28 cellular contexts compared by ENCODE assay signal in genomic region chr5:38670066-38670465, GRCh38.
"Had no signal": no experiment of that assay in that cellular context is flagged by ENCODE, and none has a peak within 500 bp of the region (broad histone marks: within the 10 kb centered on the region; RNA-seq: fewer than 3 reads in every experiment).

No MANE protein-coding gene starts in this region.

- H3K4me3 ChIP-seq: adrenal gland had no signal

- DNase-seq: activated B cell treated with CpG ODN at 0.5 μM for 24 hours; activated CD4-positive, alpha-beta memory T cell treated with anti-CD3 and anti-CD28 coated beads for 36 hours; activated CD4-positive, alpha-beta T cell treated with anti-CD3 and anti-CD28 coated beads for 48 hours; activated CD8-positive, alpha-beta memory T cell treated with anti-CD3 and anti-CD28 coated beads, Interleukin-2, amount 10 ng/mL, durations not matched to agents 7 days and 5 days; activated CD8-positive, alpha-beta memory T cell treated with anti-CD3 and anti-CD28 coated beads, Interleukin-2, amount 50 U/mL, for 4 hours; activated CD8-positive, alpha-beta T cell treated with anti-CD3 and anti-CD28 coated beads, Interleukin-2, amount 10 ng/mL, durations not matched to agents 7 days and 5 days; activated effector memory CD4-positive, alpha-beta T cell treated with anti-CD3 and anti-CD28 coated beads, Interleukin-2, amount 50 U/mL, for 16 hours; activated naive CD4-positive, alpha-beta T cell treated with anti-CD3 and anti-CD28 coated beads for 36 hours; activated naive CD8-positive, alpha-beta T cell treated with anti-CD3 and anti-CD28 coated beads for 36 hours; activated naive CD8-positive, alpha-beta T cell treated with anti-CD3 and anti-CD28 coated beads, Interleukin-2, amount 50 U/mL, for 24 hours; activated T-cell treated with anti-CD3 and anti-CD28 coated beads, Interleukin-2, amount 50 U/mL, for 1 hour; activated T-cell treated with anti-CD3 and anti-CD28 coated beads, Interleukin-2, amount 50 U/mL, for 48 hours; adrenal gland; brain microvascular endothelial cell; cortex of kidney; dermis blood vessel endothelial cell; effector CD8-positive, alpha-beta T cell; foreskin fibroblast; T-helper 1 cell; T-helper 17 cell; T1000; WERI-Rb-1 had no signal

- H3K27ac Mint-ChIP-seq: activated B cell treated with CpG ODN at 0.5 μM for 24 hours; activated CD4-positive, alpha-beta memory T cell treated with anti-CD3 and anti-CD28 coated beads for 36 hours; activated CD8-positive, alpha-beta memory T cell treated with anti-CD3 and anti-CD28 coated beads, Interleukin-2, amount 10 ng/mL, durations not matched to agents 7 days and 5 days; activated CD8-positive, alpha-beta T cell treated with anti-CD3 and anti-CD28 coated beads, Interleukin-2, amount 10 ng/mL, durations not matched to agents 7 days and 5 days; activated naive CD4-positive, alpha-beta T cell treated with anti-CD3 and anti-CD28 coated beads for 36 hours; activated naive CD4-positive, alpha-beta T cell treated with anti-CD3 and anti-CD28 coated beads, Interleukin-2, amount 50 U/mL, for 24 hours; activated naive CD8-positive, alpha-beta T cell treated with anti-CD3 and anti-CD28 coated beads for 36 hours; activated naive CD8-positive, alpha-beta T cell treated with anti-CD3 and anti-CD28 coated beads, Interleukin-2, amount 50 U/mL, for 24 hours; activated T-helper 1 cell treated with anti-CD3 and anti-CD28 coated beads, Interleukin-12 subunit alpha, Interleukin-12 subunit beta, Interleukin-2, Interleukin-4 antibody, amounts not matched to agents 30 ng/mL and 10 ng/mL and 1 ng/mL, durations not matched to agents 14 hours and 24 hours and 36 hours; activated T-helper 2 cell treated with anti-CD3 and anti-CD28 coated beads, Interferon-gamma antibody, Interleukin-2, Interleukin-4, amounts not matched to agents 10 μg/mL and 5 μg/mL and 100 μg/mL, durations not matched to agents 14 hours and 24 hours and 36 hours; T-helper 17 cell; T-helper 2 cell treated with Interferon-gamma antibody and Interleukin-4, amounts not matched to agents 5 μg/mL and 100 μg/mL, for 36 hours had no signal

- H3K27me3 Mint-ChIP-seq: activated B cell treated with CpG ODN at 0.5 μM for 24 hours had no signal

- H3K4me3 Mint-ChIP-seq: activated B cell treated with CpG ODN at 0.5 μM for 24 hours; activated CD4-positive, alpha-beta memory T cell treated with anti-CD3 and anti-CD28 coated beads for 36 hours; activated CD8-positive, alpha-beta memory T cell treated with anti-CD3 and anti-CD28 coated beads, Interleukin-2, amount 10 ng/mL, durations not matched to agents 7 days and 5 days; activated CD8-positive, alpha-beta T cell treated with anti-CD3 and anti-CD28 coated beads, Interleukin-2, amount 10 ng/mL, durations not matched to agents 7 days and 5 days; activated naive CD4-positive, alpha-beta T cell treated with anti-CD3 and anti-CD28 coated beads for 36 hours; activated naive CD4-positive, alpha-beta T cell treated with anti-CD3 and anti-CD28 coated beads, Interleukin-2, amount 50 U/mL, for 24 hours; activated naive CD8-positive, alpha-beta T cell treated with anti-CD3 and anti-CD28 coated beads for 36 hours; activated naive CD8-positive, alpha-beta T cell treated with anti-CD3 and anti-CD28 coated beads, Interleukin-2, amount 50 U/mL, for 24 hours; activated T-helper 1 cell treated with anti-CD3 and anti-CD28 coated beads, Interleukin-12 subunit alpha, Interleukin-12 subunit beta, Interleukin-2, Interleukin-4 antibody, amounts not matched to agents 30 ng/mL and 10 ng/mL and 1 ng/mL, durations not matched to agents 14 hours and 24 hours and 36 hours; T-helper 17 cell; T-helper 2 cell treated with Interferon-gamma antibody and Interleukin-4, amounts not matched to agents 5 μg/mL and 100 μg/mL, for 36 hours had no signal

- H3K4me1 Mint-ChIP-seq: activated B cell treated with CpG ODN at 0.5 μM for 24 hours; activated CD8-positive, alpha-beta memory T cell treated with anti-CD3 and anti-CD28 coated beads, Interleukin-2, amount 10 ng/mL, durations not matched to agents 7 days and 5 days; activated naive CD4-positive, alpha-beta T cell treated with anti-CD3 and anti-CD28 coated beads, Interleukin-2, amount 50 U/mL, for 24 hours; activated naive CD8-positive, alpha-beta T cell treated with anti-CD3 and anti-CD28 coated beads for 36 hours; activated naive CD8-positive, alpha-beta T cell treated with anti-CD3 and anti-CD28 coated beads, Interleukin-2, amount 50 U/mL, for 24 hours; T-helper 17 cell had no signal

- H3K9me3 ChIP-seq: adrenal gland had no signal

- H3K36me3 ChIP-seq: adrenal gland, brain microvascular endothelial cell, WERI-Rb-1 had no signal

- H3K27me3 ChIP-seq: adrenal gland, brain microvascular endothelial cell had no signal

- H3K9me3 Mint-ChIP-seq: activated B cell treated with CpG ODN at 0.5 μM for 24 hours; activated CD4-positive, alpha-beta memory T cell treated with anti-CD3 and anti-CD28 coated beads for 36 hours; activated naive CD4-positive, alpha-beta T cell treated with anti-CD3 and anti-CD28 coated beads for 36 hours; activated naive CD8-positive, alpha-beta T cell treated with anti-CD3 and anti-CD28 coated beads, Interleukin-2, amount 50 U/mL, for 24 hours; activated T-helper 1 cell treated with anti-CD3 and anti-CD28 coated beads, Interleukin-12 subunit alpha, Interleukin-12 subunit beta, Interleukin-2, Interleukin-4 antibody, amounts not matched to agents 30 ng/mL and 10 ng/mL and 1 ng/mL, durations not matched to agents 14 hours and 24 hours and 36 hours; activated T-helper 2 cell treated with anti-CD3 and anti-CD28 coated beads, Interferon-gamma antibody, Interleukin-2, Interleukin-4, amounts not matched to agents 10 μg/mL and 5 μg/mL and 100 μg/mL, durations not matched to agents 14 hours and 24 hours and 36 hours; T-helper 2 cell treated with Interferon-gamma antibody and Interleukin-4, amounts not matched to agents 5 μg/mL and 100 μg/mL, for 36 hours had no signal

- ATAC-seq: activated CD4-positive, CD25-positive, alpha-beta regulatory T cell treated with anti-CD3 and anti-CD28 coated beads, Interleukin-2, amount 50 U/mL, for 24 hours; activated CD8-positive, alpha-beta memory T cell treated with anti-CD3 and anti-CD28 coated beads, Interleukin-2, amount 10 ng/mL, durations not matched to agents 7 days and 5 days; activated CD8-positive, alpha-beta T cell treated with anti-CD3 and anti-CD28 coated beads, Interleukin-2, amount 10 ng/mL, durations not matched to agents 7 days and 5 days; activated naive CD8-positive, alpha-beta T cell treated with anti-CD3 and anti-CD28 coated beads, Interleukin-2, amount 50 U/mL, for 24 hours; esophagus mucosa; T-helper 17 cell had no signal

- H3K36me3 Mint-ChIP-seq: activated CD4-positive, alpha-beta memory T cell treated with anti-CD3 and anti-CD28 coated beads for 36 hours; activated CD8-positive, alpha-beta memory T cell treated with anti-CD3 and anti-CD28 coated beads, Interleukin-2, amount 10 ng/mL, durations not matched to agents 7 days and 5 days; activated naive CD4-positive, alpha-beta T cell treated with anti-CD3 and anti-CD28 coated beads, Interleukin-2, amount 50 U/mL, for 24 hours; activated naive CD8-positive, alpha-beta T cell treated with anti-CD3 and anti-CD28 coated beads for 36 hours had no signal

- H3K27ac ChIP-seq: adrenal gland, brain microvascular endothelial cell, WERI-Rb-1 had no signal
